In genomic region chr9:93267681-93268505, GRCh38 we compare ENCODE assay signal across 12 cellular contexts.
DNase-seq lines count a peak whose midpoint lies in the region; ATAC-seq, FAIRE-seq and TF ChIP-seq lines count a peak whose summit lies in the region.
"Had no signal": no experiment of that assay in that cellular context is flagged by ENCODE, and none has a peak within 500 bp of the region (broad histone marks: within the 10 kb centered on the region; RNA-seq: fewer than 3 reads in every experiment).

No MANE protein-coding gene starts in this region.

- H3K27ac Mint-ChIP-seq in MCF 10A (ENCODE audit: low read depth, unreplicated experiment) (no peak overlapping the region), WTC11 (peak overlapping the region; percentile 65; the same call in 1 of the 2 replicates)

- H3K27me3 ChIP-seq in breast epithelium (no peaks in the 10 kb centered on the region), mucosa of rectum (ENCODE audit: control insufficient read depth in 2 of 2, insufficient read depth in 2 of 2, low read length in 2 of 2) (no peaks in the 10 kb centered on the region), upper lobe of left lung (no peaks in the 10 kb centered on the region)

- no TSS peak for BruUV-seq in MCF 10A (replicated peaks; lab: Mats Ljungman, UMichigan)

- intact Hi-C loops in breast epithelium (cut with DNase I; ENCODE audit: low total_unique reads) (no loop called here), MCF 10A (cut with micrococcal nuclease) (no loop called here)

- H3K27me3 Mint-ChIP-seq in MCF 10A (ENCODE audit: insufficient read depth, unreplicated experiment): peaks cover 26% of the 10 kb centered on the region
- H3K27me3 Mint-ChIP-seq in WTC11 (ENCODE audit: low read depth): no peaks in the 10 kb centered on the region

- H3K36me3 ChIP-seq in breast epithelium: no peaks in the 10 kb centered on the region
- H3K36me3 ChIP-seq in mucosa of rectum (ENCODE audit: control insufficient read depth in 2 of 2, insufficient read depth in 2 of 2, low read length in 2 of 2): peaks cover 20 to 35% of the 10 kb centered on the region in 2 donors
- no peaks in the 10 kb centered on the region for H3K36me3 ChIP-seq in upper lobe of left lung

- H3K9me3 ChIP-seq in breast epithelium (no peaks in the 10 kb centered on the region), mucosa of rectum (ENCODE audit: control insufficient read depth in 2 of 2, low read length in 2 of 2) (no peaks in the 10 kb centered on the region), upper lobe of left lung (no peaks in the 10 kb centered on the region)

- H3K36me3 Mint-ChIP-seq in MCF 10A (ENCODE audit: insufficient read depth, unreplicated experiment) (no peaks in the 10 kb centered on the region), WTC11 (peaks cover 46% of the 10 kb centered on the region)

- no peak for FAIRE-seq in H54 (lab: Jason Lieb, UNC)

- 89 to 94% methylated on average over 24 to 28 of the region's 28 CpGs for WGBS in upper lobe of left lung, 2 donors

- H3K27ac ChIP-seq in breast epithelium (no peak overlapping the region), mucosa of rectum (ENCODE audit: low read depth in 2 of 2, low read length in 2 of 2) (peak overlapping the region; percentile 70), upper lobe of left lung (no peak overlapping the region)

- no peak for TF ChIP-seq POLR2A in breast epithelium (IDR thresholded peaks at IDR 0.05)
- TF ChIP-seq POLR2A in upper lobe of left lung (IDR thresholded peaks at IDR 0.05): no peak
- no peak for TF ChIP-seq POLR2A in H54 (IDR thresholded peaks at IDR 0.05; ENCODE audit: low read depth, low read length)

- POLR2A ChIA-PET in MCF 10A (lab: Yijun Ruan, JAX) (no interaction called here), WTC11 (lab: Charles Lee) (no interaction called here)

- peak overlapping the region in 1 of 2 donors; percentile 3 for H3K9ac ChIP-seq in mucosa of rectum (ENCODE audit: low read depth in 1 of 2, low read length in 2 of 2)

- no peaks in the 10 kb centered on the region for H3K9me3 Mint-ChIP-seq in MCF 10A (ENCODE audit: unreplicated experiment)
- H3K9me3 Mint-ChIP-seq in WTC11: peaks cover 5% of the 10 kb centered on the region; the same call in 1 of the 2 replicates

- no peak for TF ChIP-seq EP300 in upper lobe of left lung (IDR thresholded peaks at IDR 0.05)

- H3K4me1 Mint-ChIP-seq in MCF 10A (ENCODE audit: insufficient read depth, unreplicated experiment) (no peaks in the 10 kb centered on the region), WTC11 (no peaks in the 10 kb centered on the region)

- TF ChIP-seq CTCF in breast epithelium (IDR thresholded peaks at IDR 0.05) (no peak), MCF 10A (IDR thresholded peaks at IDR 0.05; ENCODE audit: unreplicated experiment) (no peak), WTC11 (IDR thresholded peaks at IDR 0.05) (no peak), upper lobe of left lung (IDR thresholded peaks at IDR 0.05) (no peak)

- CTCF ChIA-PET in MCF 10A (lab: Yijun Ruan, JAX): interaction anchor here (0.6 kb wide), 1 partner anchor 15 kb away, joined by 3 read pairs; no protein-coding TSS in a partner anchor
- CTCF ChIA-PET in WTC11 (lab: Charles Lee): interaction anchor here (1.8 kb wide), 1 partner anchor 114 kb away, joined by 9 read pairs; no protein-coding TSS in a partner anchor

- H3K4me3 ChIP-seq in breast epithelium (no peak overlapping the region), mucosa of rectum (ENCODE audit: low read length in 2 of 2) (no peak overlapping the region), upper lobe of left lung (no peak overlapping the region)

- H3K4me3 Mint-ChIP-seq in MCF 10A (ENCODE audit: unreplicated experiment): no peak overlapping the region
- no peak overlapping the region for H3K4me3 Mint-ChIP-seq in WTC11

- ATAC-seq in WTC11: no peak
- ATAC-seq in upper lobe of left lung (ENCODE audit: low FRiP score in 2 of 2): no peak
- no peak for ATAC-seq in left lobe of liver
- no peak for ATAC-seq in HG03442 (IDR thresholded peaks at IDR 0.05; ENCODE audit: unreplicated experiment)

- H3K4me1 ChIP-seq in breast epithelium: no peaks in the 10 kb centered on the region
- peaks cover 13 to 21% of the 10 kb centered on the region in 2 donors for H3K4me1 ChIP-seq in mucosa of rectum (ENCODE audit: control insufficient read depth in 2 of 2, insufficient read depth in 2 of 2, low read length in 2 of 2)
- H3K4me1 ChIP-seq in upper lobe of left lung: no peaks in the 10 kb centered on the region

- peak; percentile 7 to 47 for DNase-seq in breast epithelium (ENCODE audit: low spot score in 2 of 2)
- DNase-seq in MCF 10A (ENCODE audit: unreplicated experiment): no peak
- no peak for DNase-seq in WTC11 (ENCODE audit: low spot score)
- DNase-seq in upper lobe of left lung: peak; percentile 7 to 64
- no peak for DNase-seq in H54 (ENCODE audit: insufficient read length, low spot score)
- no peak for DNase-seq in left lobe of liver (ENCODE audit: low spot score)
- DNase-seq: mesendoderm, NCI-H1092, NCI-H446 treated with DMSO at 0.1 percent for 48 hours, Right ventricle myocardium superior had no signal

TF ChIP-seq in WTC11, 78 proteins besides CTCF, POLR2A, EP300 and RAD21 (continues in another document):
- TF ChIP-seq FOXJ3 (CRISPR knock-in tag; IDR thresholded peaks at IDR 0.05; ENCODE audit: borderline replicate concordance): no peak
- no peak for TF ChIP-seq ZBTB21 (CRISPR knock-in tag; IDR thresholded peaks at IDR 0.05; ENCODE audit: borderline replicate concordance)
- no peak for TF ChIP-seq HMGA2 (CRISPR knock-in tag; IDR thresholded peaks at IDR 0.05)
- TF ChIP-seq SMAD3 (CRISPR knock-in tag; IDR thresholded peaks at IDR 0.05; ENCODE audit: borderline replicate concordance): no peak
- no peak for TF ChIP-seq E2F5 (CRISPR knock-in tag; IDR thresholded peaks at IDR 0.05)
- TF ChIP-seq STAT6 (CRISPR knock-in tag; conservative IDR thresholded peaks at IDR 0.05; ENCODE audit: low read depth): no peak
- no peak for TF ChIP-seq ZMAT4 (CRISPR knock-in tag; IDR thresholded peaks at IDR 0.05)
- TF ChIP-seq CREB1 (CRISPR knock-in tag; IDR thresholded peaks at IDR 0.05): no peak
- TF ChIP-seq E2F1 (CRISPR knock-in tag; IDR thresholded peaks at IDR 0.05): no peak

Comparison
In these comparisons a context has a peak if more than half of its experiments do, and no peak if none do; other contexts are left out.
1. DNase-seq: peak in breast epithelium (2 of 2) and upper lobe of left lung (2 of 2); none in MCF 10A (single experiment), WTC11 (single experiment), H54 (single experiment) and left lobe of liver (single experiment).
2. H3K27ac ChIP-seq: peak in mucosa of rectum (2 of 2); none in breast epithelium (0 of 2) and upper lobe of left lung (0 of 4).